ENCODE assay signal across 29 cellular contexts in the genomic region with DNA sequence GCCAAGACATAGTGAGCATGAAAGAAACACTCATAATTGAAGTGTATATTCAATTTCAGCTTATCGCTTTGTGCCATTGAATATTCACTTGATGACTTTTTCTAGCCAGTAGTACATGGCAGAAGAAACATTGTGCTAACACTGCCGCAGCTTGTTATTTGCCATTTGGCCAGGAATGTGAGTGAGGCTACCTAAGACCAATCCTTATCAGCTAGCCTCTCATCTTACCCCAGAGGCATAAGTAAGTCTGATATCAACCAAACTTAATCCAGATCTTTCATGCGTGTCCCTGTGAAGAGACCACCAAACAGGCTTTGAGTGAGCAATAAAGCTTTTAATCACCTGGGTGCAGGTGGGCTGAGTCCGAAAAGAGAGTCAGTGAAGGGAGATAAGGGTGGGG.
"Had no signal": no experiment of that assay in that cellular context is flagged by ENCODE, and none has a peak within 500 bp of the region (broad histone marks: within the 10 kb centered on the region; RNA-seq: fewer than 3 reads in every experiment).

No MANE protein-coding gene starts in this region.

- H3K9me3 ChIP-seq: esophagus squamous epithelium, psoas muscle, right atrium auricular region, thyroid gland had no signal

- H3K4me1 ChIP-seq: esophagus squamous epithelium, heart right ventricle, parathyroid adenoma, psoas muscle, right atrium auricular region had no signal

- H3K27me3 ChIP-seq: esophagus squamous epithelium, neural progenitor cell, right atrium auricular region, thyroid gland had no signal

- H3K9ac ChIP-seq: neural progenitor cell, parathyroid adenoma had no signal

- H3K27ac ChIP-seq: epithelial cell of prostate, esophagus squamous epithelium, heart right ventricle, neural progenitor cell, parathyroid adenoma, psoas muscle, right atrium auricular region, thyroid gland had no signal

- DNase-seq: activated CD4-positive, alpha-beta T cell treated with anti-CD3 and anti-CD28 coated beads for 1 hour; activated CD4-positive, alpha-beta T cell treated with anti-CD3 and anti-CD28 coated beads, Interleukin-2, amount 10 ng/mL, durations not matched to agents 7 days and 5 days; activated CD8-positive, alpha-beta T cell treated with anti-CD3 and anti-CD28 coated beads for 36 hours; activated naive CD8-positive, alpha-beta T cell treated with anti-CD3 and anti-CD28 coated beads, Interleukin-2, amount 50 U/mL, for 24 hours; activated T-cell treated with anti-CD3 and anti-CD28 coated beads, Interleukin-2, amount 50 U/mL, for 4 hours; amygdala; caudate nucleus; esophagus squamous epithelium; foreskin melanocyte; heart right ventricle; left ventricle myocardium superior; naive thymus-derived CD4-positive, alpha-beta T cell; occipital lobe; psoas muscle; stimulated activated CD4-positive, alpha-beta T cell treated with anti-CD3 and anti-CD28 coated beads, Interleukin-1b, Interleukin-23, amount 100 ng/mL, for 48 hours; stimulated activated CD4-positive, alpha-beta T cell treated with anti-CD3 and anti-CD28 coated beads, Interleukin-4, amount 100 ng/mL, for 4 hours; stimulated activated CD8-positive, alpha-beta memory T cell treated with anti-CD3 and anti-CD28 coated beads, Interleukin-4, amount 100 ng/mL, for 48 hours; stimulated activated naive CD8-positive, alpha-beta T cell treated with anti-CD3 and anti-CD28 coated beads, Interleukin-15, amount 100 ng/mL, for 72 hours; substantia nigra; SW 1271; T-helper 17 cell; T1000; thyroid gland had no signal

- H3K4me3 ChIP-seq: esophagus squamous epithelium, heart right ventricle, neural progenitor cell, psoas muscle, right atrium auricular region, smooth muscle cell, thyroid gland had no signal

- ATAC-seq: activated CD8-positive, alpha-beta T cell treated with anti-CD3 and anti-CD28 coated beads for 36 hours; activated naive CD8-positive, alpha-beta T cell treated with anti-CD3 and anti-CD28 coated beads, Interleukin-2, amount 50 U/mL, for 24 hours; activated T-cell treated with anti-CD3 and anti-CD28 coated beads, Interleukin-2, amount 50 U/mL, for 4 hours; heart right ventricle; left ventricle myocardium superior; naive thymus-derived CD4-positive, alpha-beta T cell; psoas muscle; stimulated activated memory B cell treated with anti-CD40 and anti-IgM and Interleukin-4, amounts not matched to agents 10 μg/mL and 1 μg/mL and 100 μg/mL, for 72 hours; stimulated activated naive CD8-positive, alpha-beta T cell treated with anti-CD3 and anti-CD28 coated beads, Interleukin-15, amount 100 ng/mL, for 72 hours; T-helper 17 cell had no signal

- H3K36me3 ChIP-seq: esophagus squamous epithelium, heart right ventricle, neural progenitor cell, right atrium auricular region, thyroid gland had no signal
